ENCODE assay signal across 1 cellular context in the genomic region with DNA sequence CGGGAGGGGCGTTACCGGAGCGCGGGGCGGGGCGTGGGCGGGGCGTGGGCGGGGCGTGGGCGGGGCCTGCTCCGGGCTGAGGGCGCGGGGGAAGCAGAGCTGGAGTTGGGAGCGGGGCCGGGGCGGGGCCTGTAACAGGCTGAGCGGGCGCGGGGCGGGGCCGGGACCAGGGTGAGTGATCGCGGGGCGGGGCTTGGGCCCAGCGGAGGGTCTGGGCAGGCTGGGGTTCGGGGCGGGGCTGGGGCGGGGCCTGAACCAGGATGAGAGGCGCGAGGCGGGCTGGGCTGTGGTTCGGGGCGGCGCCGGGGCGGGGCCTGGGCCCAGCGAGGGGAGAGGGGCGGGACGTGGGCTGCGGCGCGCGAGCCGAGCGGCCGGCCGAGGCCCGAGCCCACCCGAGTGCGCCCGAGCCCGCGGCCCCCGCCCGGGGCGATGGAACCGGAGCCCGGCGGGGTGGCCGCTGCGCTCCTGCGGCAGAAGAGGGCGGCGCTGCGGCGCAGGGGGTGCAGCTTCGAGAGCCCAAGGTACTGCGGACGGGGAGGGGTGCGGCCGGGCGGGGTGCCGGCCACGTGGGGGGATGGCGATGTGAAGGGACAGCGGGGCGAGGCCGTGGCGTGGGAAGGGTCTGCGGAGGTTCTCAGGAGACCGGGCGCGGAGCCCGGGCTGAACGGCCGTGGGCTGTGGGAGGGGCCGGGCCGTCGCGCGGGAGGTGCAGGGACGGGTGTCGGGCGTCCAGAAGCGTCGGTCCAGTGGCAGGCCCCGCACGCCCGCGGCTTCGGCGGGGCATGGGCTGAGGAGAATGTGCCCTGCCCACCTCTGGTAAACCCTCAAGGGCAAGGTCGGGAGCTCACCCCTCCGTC.
A peak's percentile ranks its signal among the peaks of the same experiment; 100 is the strongest.
TF ChIP-seq lines count a peak whose summit lies in the region.

No MANE protein-coding gene starts in this region.

TF ChIP-seq in HEK293, 187 proteins besides CTCF, POLR2A, EP300 and RAD21 (continued from another document):
- TF ChIP-seq ZBTB21 (tag by site-specific recombination; IDR thresholded peaks at IDR 0.05) (no peak), ZBTB8A (tag by site-specific recombination; IDR thresholded peaks at IDR 0.05) (peak; percentile 76), KLF8 (tag by site-specific recombination; IDR thresholded peaks at IDR 0.05) (peak; percentile 73; the same call in 1 of the 2 replicates), SETDB1 (IDR thresholded peaks at IDR 0.05; ENCODE audit: insufficient read length, low read length) (no peak), ZNF76 (tag by site-specific recombination; IDR thresholded peaks at IDR 0.05; ENCODE audit: borderline replicate concordance, low read depth) (peak; percentile 56; the same call in 1 of the 2 replicates), ZNF146 (tag by site-specific recombination; IDR thresholded peaks at IDR 0.05) (no peak), ZXDB (tag by site-specific recombination; IDR thresholded peaks at IDR 0.05) (0 out of 2 replicates have a peak, but pooled peaks have one; percentile 39), ZNF449 (tag by site-specific recombination; IDR thresholded peaks at IDR 0.05) (0 out of 2 replicates have a peak, but pooled peaks have one; percentile 17), SP3 (tag by site-specific recombination; IDR thresholded peaks at IDR 0.05) (0 out of 2 replicates have a peak, but pooled peaks have one; percentile 24), MYNN (tag by site-specific recombination; IDR thresholded peaks at IDR 0.05; ENCODE audit: borderline replicate concordance) (no peak), ZFHX2 (tag by site-specific recombination; conservative IDR thresholded peaks at IDR 0.05) (peak; percentile 86), TCF7L2 (IDR thresholded peaks at IDR 0.05; ENCODE audit: borderline replicate concordance, low read depth, low read length) (no peak), EGR2 (tag by site-specific recombination; IDR thresholded peaks at IDR 0.05; ENCODE audit: low read depth) (peak; percentile 70; the same call in 1 of the 2 replicates), YY1 (tag by site-specific recombination; IDR thresholded peaks at IDR 0.05) (0 out of 2 replicates have a peak, but pooled peaks have one; percentile 18), ZBTB48 (tag by site-specific recombination; IDR thresholded peaks at IDR 0.05) (0 out of 2 replicates have a peak, but pooled peaks have one; percentile 20), PATZ1 (tag by site-specific recombination; IDR thresholded peaks at IDR 0.05) (peak; percentile 62; the same call in 1 of the 2 replicates)
- TF ChIP-seq, protein P1, sequence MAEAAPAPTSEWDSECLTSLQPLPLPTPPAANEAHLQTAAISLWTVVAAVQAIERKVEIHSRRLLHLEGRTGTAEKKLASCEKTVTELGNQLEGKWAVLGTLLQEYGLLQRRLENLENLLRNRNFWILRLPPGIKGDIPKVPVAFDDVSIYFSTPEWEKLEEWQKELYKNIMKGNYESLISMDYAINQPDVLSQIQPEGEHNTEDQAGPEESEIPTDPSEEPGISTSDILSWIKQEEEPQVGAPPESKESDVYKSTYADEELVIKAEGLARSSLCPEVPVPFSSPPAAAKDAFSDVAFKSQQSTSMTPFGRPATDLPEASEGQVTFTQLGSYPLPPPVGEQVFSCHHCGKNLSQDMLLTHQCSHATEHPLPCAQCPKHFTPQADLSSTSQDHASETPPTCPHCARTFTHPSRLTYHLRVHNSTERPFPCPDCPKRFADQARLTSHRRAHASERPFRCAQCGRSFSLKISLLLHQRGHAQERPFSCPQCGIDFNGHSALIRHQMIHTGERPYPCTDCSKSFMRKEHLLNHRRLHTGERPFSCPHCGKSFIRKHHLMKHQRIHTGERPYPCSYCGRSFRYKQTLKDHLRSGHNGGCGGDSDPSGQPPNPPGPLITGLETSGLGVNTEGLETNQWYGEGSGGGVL (tag by site-specific recombination; IDR thresholded peaks at IDR 0.05), result peak; percentile 26; the same call in 1 of the 2 replicates
- TF ChIP-seq, protein P2, sequence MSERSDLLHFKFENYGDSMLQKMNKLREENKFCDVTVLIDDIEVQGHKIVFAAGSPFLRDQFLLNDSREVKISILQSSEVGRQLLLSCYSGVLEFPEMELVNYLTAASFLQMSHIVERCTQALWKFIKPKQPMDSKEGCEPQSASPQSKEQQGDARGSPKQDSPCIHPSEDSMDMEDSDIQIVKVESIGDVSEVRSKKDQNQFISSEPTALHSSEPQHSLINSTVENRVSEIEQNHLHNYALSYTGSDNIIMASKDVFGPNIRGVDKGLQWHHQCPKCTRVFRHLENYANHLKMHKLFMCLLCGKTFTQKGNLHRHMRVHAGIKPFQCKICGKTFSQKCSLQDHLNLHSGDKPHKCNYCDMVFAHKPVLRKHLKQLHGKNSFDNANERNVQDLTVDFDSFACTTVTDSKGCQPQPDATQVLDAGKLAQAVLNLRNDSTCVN (tag by site-specific recombination; optimal IDR thresholded peaks at IDR 0.05), result peak; percentile 44
